8 cellular contexts compared by ENCODE assay signal in genomic region chr1:109282497-109282951, GRCh38. TPM values are rescaled to one million over a fixed set of nuclear protein-coding genes. Genes with fewer than 3 reads are reported as not detected.
A peak's percentile ranks its signal among the peaks of the same experiment; 100 is the strongest.
DNase-seq lines count a peak whose midpoint lies in the region; ATAC-seq, FAIRE-seq and TF ChIP-seq lines count a peak whose summit lies in the region.

No MANE protein-coding gene starts in this region.

- no peak for TF ChIP-seq CTCF in astrocyte (IDR thresholded peaks at IDR 0.05; ENCODE audit: insufficient read depth, low read depth, low read length)
- TF ChIP-seq CTCF in right lobe of liver (IDR thresholded peaks at IDR 0.05) = no peak
- TF ChIP-seq CTCF in type B pancreatic cell (conservative IDR thresholded peaks at IDR 0.05) = no peak
- no peak for TF ChIP-seq CTCF in GM13977 (IDR thresholded peaks at IDR 0.05; ENCODE audit: extremely low read depth, insufficient read depth, missing control alignments)

- DNase-seq in activated T-cell treated with anti-CD3 and anti-CD28 coated beads, Interleukin-2, amount 50 U/mL, for 72 hours = no peak
- DNase-seq in activated T-cell treated with anti-CD3 and anti-CD28 coated beads, Interleukin-2, amount 50 U/mL, for 48 hours = no peak
- DNase-seq in astrocyte (ENCODE audit: low read depth) (no peak), right lobe of liver (no peak), type B pancreatic cell (ENCODE audit: extremely low spot score, unreplicated experiment) (no peak), islet precursor cell (no peak), NCI-H1417 treated with DMSO at 0.1 percent for 48 hours (lab: John Stamatoyannopoulos, UW) (no peak), GM13977 (ENCODE audit: low spot score) (no peak)

- H3K4me3 ChIP-seq in astrocyte (ENCODE audit: insufficient read depth, low read depth, low read length) = peak overlapping the region; percentile 91
- H3K4me3 ChIP-seq in right lobe of liver = peak overlapping the region; percentile 63 to 79 (median 68)

- H2AFZ ChIP-seq in astrocyte (ENCODE audit: low read depth, low read length) = peak overlapping the region; percentile 92

- peaks cover 0 to 4% of the 10 kb centered on the region in 2 donors for H3K36me3 Mint-ChIP-seq in activated T-cell treated with anti-CD3 and anti-CD28 coated beads, Interleukin-2, amount 50 U/mL, for 72 hours (ENCODE audit: insufficient read depth in 2 of 2)
- H3K36me3 Mint-ChIP-seq in astrocyte (ENCODE audit: low read depth, unreplicated experiment) (peaks cover 7% of the 10 kb centered on the region), type B pancreatic cell (peaks cover 10% of the 10 kb centered on the region)

- no peak for FAIRE-seq in astrocyte (lab: Jason Lieb, UNC)

- H3K27ac Mint-ChIP-seq in activated T-cell treated with anti-CD3 and anti-CD28 coated beads, Interleukin-2, amount 50 U/mL, for 72 hours = peak overlapping the region; percentile 47
- H3K27ac Mint-ChIP-seq in astrocyte (ENCODE audit: unreplicated experiment) (peak overlapping the region; percentile 92), type B pancreatic cell (peak overlapping the region; percentile 88)

- no peak for ATAC-seq in activated T-cell treated with anti-CD3 and anti-CD28 coated beads, Interleukin-2, amount 50 U/mL, for 72 hours (replicated peaks in 1 of 2)
- ATAC-seq in right lobe of liver = no peak

- no peaks in the 10 kb centered on the region for H4K20me1 ChIP-seq in astrocyte (ENCODE audit: insufficient read depth, low read length)

- H3K79me2 ChIP-seq in astrocyte (ENCODE audit: insufficient read depth, low read length) = peaks cover 29% of the 10 kb centered on the region

- H3K9ac ChIP-seq in astrocyte (ENCODE audit: low read length) = peak overlapping the region; percentile 82

- H3K4me1 Mint-ChIP-seq in activated T-cell treated with anti-CD3 and anti-CD28 coated beads, Interleukin-2, amount 50 U/mL, for 72 hours (ENCODE audit: low read depth) = peaks cover 18% of the 10 kb centered on the region
- H3K4me1 Mint-ChIP-seq in astrocyte (ENCODE audit: low read depth, unreplicated experiment) (peaks cover 7% of the 10 kb centered on the region), type B pancreatic cell (ENCODE audit: unreplicated experiment) (peaks cover 23% of the 10 kb centered on the region)

- H3K27me3 ChIP-seq in astrocyte (ENCODE audit: insufficient read depth, low read length) = no peaks in the 10 kb centered on the region
- no peaks in the 10 kb centered on the region for H3K27me3 ChIP-seq in right lobe of liver

- TF ChIP-seq POLR2A in right lobe of liver (IDR thresholded peaks at IDR 0.05) = no peak

- in situ Hi-C loops in GM13977 (cut with MboI; ENCODE audit: low pct_unique_long_range_greater_than_20kb, low sequenced_read_pairs, unreplicated experiment) = no loop called here

- H3K27me3 Mint-ChIP-seq in activated T-cell treated with anti-CD3 and anti-CD28 coated beads, Interleukin-2, amount 50 U/mL, for 72 hours (ENCODE audit: low read depth) = no peaks in the 10 kb centered on the region
- no peaks in the 10 kb centered on the region for H3K27me3 Mint-ChIP-seq in astrocyte (ENCODE audit: low read depth, unreplicated experiment)
- no peaks in the 10 kb centered on the region for H3K27me3 Mint-ChIP-seq in type B pancreatic cell

- H3K9me3 Mint-ChIP-seq in activated T-cell treated with anti-CD3 and anti-CD28 coated beads, Interleukin-2, amount 50 U/mL, for 72 hours = no peaks in the 10 kb centered on the region
- H3K9me3 Mint-ChIP-seq in astrocyte (ENCODE audit: unreplicated experiment) (no peaks in the 10 kb centered on the region), type B pancreatic cell (no peaks in the 10 kb centered on the region)

- H3K36me3 ChIP-seq in astrocyte (ENCODE audit: insufficient read depth, low read length) = no peaks in the 10 kb centered on the region
- no peaks in the 10 kb centered on the region for H3K36me3 ChIP-seq in right lobe of liver

- intact Hi-C loops in right lobe of liver (cut with DNase I) = no loop called here

- H3K27ac ChIP-seq in astrocyte (ENCODE audit: low read depth, low read length) (peak overlapping the region; percentile 52), right lobe of liver (peak overlapping the region in 2 of 3 donors; percentile 25 to 89)

- H3K4me1 ChIP-seq in astrocyte (ENCODE audit: insufficient read depth, low read length) (peaks cover 31% of the 10 kb centered on the region), right lobe of liver (peaks cover 0 to 22% (median 8%) of the 10 kb centered on the region in 4 donors)

- no peaks in the 10 kb centered on the region for H3K9me3 ChIP-seq in astrocyte (ENCODE audit: insufficient read depth, low read depth, low read length)
- no peaks in the 10 kb centered on the region for H3K9me3 ChIP-seq in right lobe of liver

- peak overlapping the region; percentile 90 to 100 for H3K4me3 Mint-ChIP-seq in activated T-cell treated with anti-CD3 and anti-CD28 coated beads, Interleukin-2, amount 50 U/mL, for 72 hours
- peak overlapping the region; percentile 99 for H3K4me3 Mint-ChIP-seq in astrocyte (ENCODE audit: unreplicated experiment)
- peak overlapping the region; percentile 100 for H3K4me3 Mint-ChIP-seq in type B pancreatic cell

- H3K4me2 ChIP-seq in astrocyte (ENCODE audit: low read length) = peak overlapping the region; percentile 99

- WGBS in right lobe of liver (ENCODE audit: insufficient coverage, low coverage, low lambda C conversion rate, missing lambda C conversion rate) = 9% methylated on average over 9 of the region's 10 CpGs

RNA-seq across cellular contexts. Expression of gene PSRC1, which starts 0.4 kb away (rescaled TPM):
- 10 to 100 TPM; 17.5 to 18.3 TPM for total RNA-seq in activated T-cell treated with anti-CD3 and anti-CD28 coated beads, Interleukin-2, amount 50 U/mL, for 72 hours
- total RNA-seq in astrocyte (4.5 and 7.7 TPM in 2 replicates), right lobe of liver (1 to 10 TPM in 5 of 6 experiments, under 1 TPM in 1; 0.70 to 3.4 (median 1.5) TPM), type B pancreatic cell (ENCODE audit: low replicate concordance) (10.3 and 46.2 TPM in 2 replicates)

RNA-seq across cellular contexts. Expression of gene MYBPHL, which starts 24.3 kb away (rescaled TPM):
- not detected for total RNA-seq in activated T-cell treated with anti-CD3 and anti-CD28 coated beads, Interleukin-2, amount 50 U/mL, for 72 hours
- total RNA-seq in astrocyte = not detected in 2 replicates
- total RNA-seq in right lobe of liver = not detected
- total RNA-seq in type B pancreatic cell (ENCODE audit: low replicate concordance) = 0.48 and 0.60 TPM in 2 replicates

RNA-seq across cellular contexts. Expression of gene CELSR2, which starts 33.2 kb away (rescaled TPM):
- 1 to 10 TPM; 2.5 to 3.1 TPM for total RNA-seq in activated T-cell treated with anti-CD3 and anti-CD28 coated beads, Interleukin-2, amount 50 U/mL, for 72 hours
- total RNA-seq in astrocyte (8.5 and 10.0 TPM in 2 replicates), right lobe of liver (1 to 10 TPM; 1.3 to 3.3 (median 3.0) TPM), type B pancreatic cell (ENCODE audit: low replicate concordance) (23.4 and 35.5 TPM in 2 replicates)
